Comparison of ENCODE assay signal across 1 cellular context in genomic region chr19:42250249-42250665, GRCh38.
TF ChIP-seq lines count a peak whose summit lies in the region.

No MANE protein-coding gene starts in this region.

TF ChIP-seq in H1, 55 proteins besides CTCF, POLR2A, EP300 and RAD21:
- TF ChIP-seq RFX5 (IDR thresholded peaks at IDR 0.05; ENCODE audit: borderline replicate concordance, low read depth, low read length) (no peak), BRCA1 (IDR thresholded peaks at IDR 0.05; ENCODE audit: low read depth, low read length) (no peak), SP4 (IDR thresholded peaks at IDR 0.05; ENCODE audit: low read length) (no peak), ZNF274 (IDR thresholded peaks at IDR 0.05; ENCODE audit: borderline replicate concordance, extremely low read depth, low read length) (no peak), FOSL1 (IDR thresholded peaks at IDR 0.05; ENCODE audit: insufficient read depth, low read depth, low read length) (no peak), GTF2F1 (IDR thresholded peaks at IDR 0.05; ENCODE audit: borderline replicate concordance, low read depth, low read length) (no peak), KDM1A (IDR thresholded peaks at IDR 0.05; ENCODE audit: borderline replicate concordance, low read length) (no peak), CBX8 (IDR thresholded peaks at IDR 0.05; ENCODE audit: borderline replicate concordance, low read depth, low read length) (no peak), RBBP5 (IDR thresholded peaks at IDR 0.05; ENCODE audit: borderline replicate concordance, low read depth, low read length) (no peak), TBP (IDR thresholded peaks at IDR 0.05; ENCODE audit: low read depth, low read length) (no peak), CREB1 (IDR thresholded peaks at IDR 0.05) (no peak), SAP30 (IDR thresholded peaks at IDR 0.05; ENCODE audit: insufficient read depth, insufficient replicate concordance, low read length) (no peak), E2F6 (IDR thresholded peaks at IDR 0.05) (no peak), TCF12 (IDR thresholded peaks at IDR 0.05; ENCODE audit: low read depth, low read length) (no peak), KDM5A (IDR thresholded peaks at IDR 0.05; ENCODE audit: low read length) (no peak), SIX5 (IDR thresholded peaks at IDR 0.05; ENCODE audit: low read depth, low read length) (no peak), EGR1 (IDR thresholded peaks at IDR 0.05; ENCODE audit: borderline replicate concordance, low read depth, low read length) (no peak), KDM4A (IDR thresholded peaks at IDR 0.05; ENCODE audit: low read depth, low read length, severe bottlenecking) (no peak)
- TF ChIP-seq, protein P1, sequence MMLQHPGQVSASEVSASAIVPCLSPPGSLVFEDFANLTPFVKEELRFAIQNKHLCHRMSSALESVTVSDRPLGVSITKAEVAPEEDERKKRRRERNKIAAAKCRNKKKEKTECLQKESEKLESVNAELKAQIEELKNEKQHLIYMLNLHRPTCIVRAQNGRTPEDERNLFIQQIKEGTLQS (IDR thresholded peaks at IDR 0.05; ENCODE audit: insufficient read depth, low read depth, low read length): no peak
